Comparison of ENCODE assay signal across 21 cellular contexts in genomic region chr16:73017321-73017720, GRCh38. TPM values are rescaled to one million over a fixed set of nuclear protein-coding genes. Genes with fewer than 3 reads are reported as not detected.
A peak's percentile ranks its signal among the peaks of the same experiment; 100 is the strongest.
DNase-seq lines count a peak whose midpoint lies in the region; ATAC-seq and TF ChIP-seq lines count a peak whose summit lies in the region.
"Had no signal": no experiment of that assay in that cellular context is flagged by ENCODE, and none has a peak within 500 bp of the region (broad histone marks: within the 10 kb centered on the region; RNA-seq: fewer than 3 reads in every experiment).

No MANE protein-coding gene starts in this region.

- no peaks in the 10 kb centered on the region for H3K36me3 ChIP-seq in HCT116 (ENCODE audit: control insufficient read depth in 1 of 2, insufficient read depth in 2 of 2, low read length in 2 of 2)
- no peaks in the 10 kb centered on the region for H3K36me3 ChIP-seq in mesenchymal stem cell (ENCODE audit: control insufficient read depth in 1 of 2, insufficient read depth in 2 of 2, low read depth in 1 of 2, low read length in 2 of 2)
- peaks cover 0 to under 1% of the 10 kb centered on the region in 2 experiments for H3K36me3 ChIP-seq in trophoblast cell (ENCODE audit: control insufficient read depth in 1 of 2, insufficient read depth in 2 of 2, low read length in 2 of 2)
- H3K36me3 ChIP-seq in thyroid gland: no peaks in the 10 kb centered on the region
- no peaks in the 10 kb centered on the region for H3K36me3 ChIP-seq in right lobe of liver

- H2BK5ac ChIP-seq in mesenchymal stem cell (ENCODE audit: low read depth, low read length, poor library complexity, severe bottlenecking): no peak overlapping the region
- H2BK5ac ChIP-seq in trophoblast cell (ENCODE audit: low read depth, low read length, poor library complexity): no peak overlapping the region

- no peaks in the 10 kb centered on the region for H3K9me2 ChIP-seq in HCT116 (ENCODE audit: insufficient read depth)

- H2AFZ ChIP-seq in HCT116 (ENCODE audit: low read depth, low read length, poor library complexity, severe bottlenecking) (no peak overlapping the region), mesenchymal stem cell (ENCODE audit: low read depth, low read length) (no peak overlapping the region), trophoblast cell (ENCODE audit: insufficient read depth, low read length, poor library complexity) (no peak overlapping the region)
- H2AFZ ChIP-seq: GM23248 had no signal

- no peak overlapping the region for H3K23ac ChIP-seq in mesenchymal stem cell (ENCODE audit: low read length in 2 of 2)
- no peak overlapping the region for H3K23ac ChIP-seq in trophoblast cell (ENCODE audit: low read length)

- H3K4me2 ChIP-seq in HCT116 (ENCODE audit: low read length) (peak overlapping the region; percentile 50), mesenchymal stem cell (ENCODE audit: low read length, poor library complexity, severe bottlenecking) (no peak overlapping the region), trophoblast cell (ENCODE audit: low read length) (no peak overlapping the region)

- H2AK5ac ChIP-seq in mesenchymal stem cell (ENCODE audit: low read length, severe bottlenecking) (peak overlapping the region; percentile 92), trophoblast cell (ENCODE audit: low read length) (no peak overlapping the region)

- H3K18ac ChIP-seq in mesenchymal stem cell (ENCODE audit: low read depth in 1 of 2, low read length in 2 of 2): no peak overlapping the region
- peak overlapping the region; percentile 40 for H3K18ac ChIP-seq in trophoblast cell (ENCODE audit: low read length)

- H4K12ac ChIP-seq in trophoblast cell (ENCODE audit: low read depth, low read length): no peak overlapping the region

- no TSS peak for BruUV-seq in HCT116 (replicated peaks; lab: Mats Ljungman, UMichigan)

- POLR2A ChIA-PET in HCT116 (lab: Charles Lee): no interaction called here

- H3K4ac ChIP-seq in mesenchymal stem cell (ENCODE audit: low read depth in 1 of 2, low read length in 2 of 2): no peak overlapping the region
- H3K4ac ChIP-seq in trophoblast cell (ENCODE audit: low read depth, low read length): peak overlapping the region; percentile 78

- H3K27ac ChIP-seq in HCT116 (ENCODE audit: low read depth, low read length) (no peak overlapping the region), mesenchymal stem cell (ENCODE audit: low read length, poor library complexity, severe bottlenecking) (no peak overlapping the region), trophoblast cell (ENCODE audit: low read depth, low read length) (no peak overlapping the region), thyroid gland (peak overlapping the region; percentile 89 to 95 (median 92)), right lobe of liver (no peak overlapping the region)
- H3K27ac ChIP-seq: GM23248, SK-N-MC had no signal

- H3K4me3 ChIP-seq in HCT116 (replicated peaks in 1 of 2; ENCODE audit: low read depth in 1 of 2, low read length in 2 of 2) (no peak overlapping the region), mesenchymal stem cell (ENCODE audit: insufficient read depth in 1 of 2, low read depth in 1 of 2, low read length in 2 of 2) (no peak overlapping the region), trophoblast cell (ENCODE audit: low read depth, low read length) (no peak overlapping the region), thyroid gland (replicated peaks in 1 of 3) (no peak overlapping the region), right lobe of liver (no peak overlapping the region)
- H3K4me3 ChIP-seq: GM23248, K562, SK-N-MC had no signal

- WGBS in mesenchymal stem cell: 92% methylated on average over 5 of the region's 5 CpGs
- no CpG with 5 or more reads among the region's 5 CpGs for WGBS in trophoblast cell (ENCODE audit: extremely low coverage, insufficient coverage, insufficient read length)
- 45 to 51% methylated on average over 5 of the region's 5 CpGs for WGBS in thyroid gland, 2 donors
- 69% methylated on average over 3 of the region's 5 CpGs for WGBS in right lobe of liver (ENCODE audit: insufficient coverage, low coverage, low lambda C conversion rate, missing lambda C conversion rate)

- H3K79me1 ChIP-seq in mesenchymal stem cell (replicated peaks; ENCODE audit: low read length, poor library complexity, severe bottlenecking) (peaks cover 30% of the 10 kb centered on the region), trophoblast cell (ENCODE audit: low read length) (peaks cover 13% of the 10 kb centered on the region)

- H3K79me2 ChIP-seq in HCT116 (ENCODE audit: insufficient read depth, low read length): peaks cover 17% of the 10 kb centered on the region
- peaks cover 28% of the 10 kb centered on the region for H3K79me2 ChIP-seq in trophoblast cell (ENCODE audit: control insufficient read depth, insufficient read depth, low read length, poor library complexity)

- H4K91ac ChIP-seq in mesenchymal stem cell (ENCODE audit: low read length) (no peak overlapping the region), trophoblast cell (ENCODE audit: low read depth, low read length) (no peak overlapping the region)

- ATAC-seq in HCT116 (no peak), HG03159 (IDR thresholded peaks at IDR 0.05; ENCODE audit: unreplicated experiment) (no peak), right lobe of liver (no peak)
- ATAC-seq: K562 had no signal

- intact Hi-C loops in HCT116 (cut with micrococcal nuclease): no loop called here
- intact Hi-C loops in thyroid gland (cut with DNase I): no loop called here
- intact Hi-C loops in right lobe of liver (cut with DNase I): no loop called here

- TF ChIP-seq RAD21 in HCT116 (IDR thresholded peaks at IDR 0.05; ENCODE audit: low read depth): no peak

- no peak overlapping the region for H4K8ac ChIP-seq in mesenchymal stem cell (ENCODE audit: low read length)
- H4K8ac ChIP-seq in trophoblast cell (ENCODE audit: low read depth, low read length): peak overlapping the region; percentile 39

- H2BK120ac ChIP-seq in mesenchymal stem cell (ENCODE audit: low read depth, low read length) (no peak overlapping the region), trophoblast cell (ENCODE audit: insufficient read depth, low read length, poor library complexity) (no peak overlapping the region)

- H2BK12ac ChIP-seq in mesenchymal stem cell (ENCODE audit: low read length in 2 of 2) (peak overlapping the region in 1 of 2 experiments; percentile 48), trophoblast cell (ENCODE audit: low read length) (no peak overlapping the region)

- H3K14ac ChIP-seq in mesenchymal stem cell (ENCODE audit: low read length in 2 of 2) (no peak overlapping the region), trophoblast cell (ENCODE audit: low read length) (peak overlapping the region; percentile 65)

- RAD21 ChIA-PET in HCT116 (lab: Charles Lee; ENCODE audit: low non-redundant PET in 1 of 2, low total read pairs in 2 of 2, uncharacterized antibody in 2 of 2, unreplicated experiment in 2 of 2): interaction anchor here in 1 of 2 experiments (0.6 kb wide), 1 partner anchor 514 kb away, joined by 3 read pairs; no protein-coding TSS in a partner anchor

- no peak for DNase-seq in HCT116 (ENCODE audit: low read depth, low spot score)
- no peak for DNase-seq in mesenchymal stem cell
- DNase-seq in trophoblast cell: no peak
- DNase-seq in thyroid gland: peak; percentile 69 to 70
- DNase-seq in inferior parietal cortex (ENCODE audit: extremely low spot score): no peak
- DNase-seq in right lobe of liver: no peak
- no peak for DNase-seq in erythroblast (lab: John Stamatoyannopoulos, UW)
- DNase-seq: AML-193; DMS 273 treated with DMSO at 0.1 percent for 48 hours; DND-41; GM23248; HCEC 1CT; NCI-H1105 treated with DMSO at 0.1 percent for 48 hours; NCI-H1694 treated with DMSO at 0.1 percent for 48 hours; NCI-H510A; NCI-H748 treated with DMSO at 0.1 percent for 48 hours; NK-92 treated with Interleukin-12 subunit alpha and Interleukin-12 subunit beta, amount 100 ng/mL, for 24 hours; SHP77 had no signal

- TF ChIP-seq POLR2A in HCT116 (IDR thresholded peaks at IDR 0.05; ENCODE audit: borderline replicate concordance, extremely low read depth, insufficient read depth, insufficient read length) (no peak), thyroid gland (IDR thresholded peaks at IDR 0.05) (peak in 1 of 2 donors; percentile 27), right lobe of liver (IDR thresholded peaks at IDR 0.05) (no peak), erythroblast (IDR thresholded peaks at IDR 0.05; ENCODE audit: low read length) (no peak)

- CTCF ChIA-PET in HCT116 (lab: Charles Lee): no interaction called here

- H4K20me1 ChIP-seq in HCT116 (ENCODE audit: insufficient read depth): peaks cover 9% of the 10 kb centered on the region; the same call in 1 of the 2 replicates

- H3K9me3 ChIP-seq in HCT116 (ENCODE audit: control insufficient read depth in 1 of 2, insufficient read depth in 1 of 2, low read depth in 1 of 2, low read length in 2 of 2) (no peaks in the 10 kb centered on the region), mesenchymal stem cell (ENCODE audit: control insufficient read depth, low read length) (no peaks in the 10 kb centered on the region), trophoblast cell (ENCODE audit: insufficient read depth, low read depth, low read length) (no peaks in the 10 kb centered on the region), thyroid gland (no peaks in the 10 kb centered on the region), right lobe of liver (no peaks in the 10 kb centered on the region)

- H2BK15ac ChIP-seq in mesenchymal stem cell (ENCODE audit: low read depth, poor library complexity, severe bottlenecking): no peak overlapping the region

- TF ChIP-seq CTCF in HCT116 (IDR thresholded peaks at IDR 0.05 in 2 of 3, conservative IDR thresholded peaks at IDR 0.05 in 1 of 3; ENCODE audit: borderline replicate concordance in 1 of 3, insufficient read depth in 1 of 3, low read depth in 2 of 3, low read length in 2 of 3) (no peak), thyroid gland (IDR thresholded peaks at IDR 0.05) (no peak), right lobe of liver (IDR thresholded peaks at IDR 0.05) (no peak)

- H3K27me3 ChIP-seq in HCT116 (ENCODE audit: insufficient read depth, low read length) (no peaks in the 10 kb centered on the region), mesenchymal stem cell (ENCODE audit: control insufficient read depth in 1 of 2, insufficient read depth in 1 of 2, low read length in 2 of 2) (no peaks in the 10 kb centered on the region), trophoblast cell (ENCODE audit: insufficient read depth, low read length) (no peaks in the 10 kb centered on the region), thyroid gland (no peaks in the 10 kb centered on the region), right lobe of liver (no peaks in the 10 kb centered on the region)

- H3K4me1 ChIP-seq in HCT116 (ENCODE audit: control insufficient read depth in 1 of 2, insufficient read depth in 2 of 2, low read length in 2 of 2) (peaks cover 51 to 61% of the 10 kb centered on the region in 2 experiments), mesenchymal stem cell (ENCODE audit: control insufficient read depth, insufficient read depth, low read depth, low read length) (peaks cover 26% of the 10 kb centered on the region), trophoblast cell (ENCODE audit: control insufficient read depth in 1 of 2, insufficient read depth in 2 of 2, low read length in 2 of 2) (peaks cover 35 to 42% of the 10 kb centered on the region in 2 experiments), thyroid gland (peaks cover 85% of the 10 kb centered on the region in 2 donors), right lobe of liver (peaks cover 0 to 35% (median 6%) of the 10 kb centered on the region in 4 donors)

- H3K9ac ChIP-seq in HCT116 (ENCODE audit: low read length) (no peak overlapping the region), mesenchymal stem cell (ENCODE audit: low read length) (no peak overlapping the region), trophoblast cell (ENCODE audit: low read length) (no peak overlapping the region)
- H3K9ac ChIP-seq: GM23248 had no signal

RNA-seq across cellular contexts. Expression of gene ZFHX3, which starts 30.6 kb away (rescaled TPM):
- total RNA-seq in HCT116 (2021; ENCODE audit: unreplicated experiment): 6.3 TPM
- polyA plus RNA-seq in HCT116 (2012): 1.5 and 1.8 TPM in 2 replicates
- polyA plus RNA-seq in mesenchymal stem cell (2013, experiment 1 of 2): 5.1 TPM
- 4.5 TPM for polyA plus RNA-seq in mesenchymal stem cell (2013, experiment 2 of 2)
- polyA plus RNA-seq in trophoblast cell (2013): 36.4 and 36.5 TPM in 2 replicates
- 10 to 100 TPM; 27.4 to 92.9 (median 45.5) TPM for total RNA-seq in thyroid gland
- 1 to 10 TPM; 7.1 to 9.4 (median 7.7) TPM for total RNA-seq in right lobe of liver

Comparison
In these comparisons a context has a peak if more than half of its experiments do, and no peak if none do; other contexts are left out.
1. DNase-seq: peak in thyroid gland (2 of 2); none in HCT116 (single experiment), mesenchymal stem cell (single experiment), trophoblast cell (0 of 2), inferior parietal cortex (single experiment), right lobe of liver (0 of 3) and erythroblast (0 of 2).
2. H3K27ac ChIP-seq: peak in thyroid gland (3 of 3); none in HCT116 (single experiment), mesenchymal stem cell (single experiment), trophoblast cell (single experiment) and right lobe of liver (0 of 3).